27 cellular contexts compared by ENCODE assay signal in the genomic region with DNA sequence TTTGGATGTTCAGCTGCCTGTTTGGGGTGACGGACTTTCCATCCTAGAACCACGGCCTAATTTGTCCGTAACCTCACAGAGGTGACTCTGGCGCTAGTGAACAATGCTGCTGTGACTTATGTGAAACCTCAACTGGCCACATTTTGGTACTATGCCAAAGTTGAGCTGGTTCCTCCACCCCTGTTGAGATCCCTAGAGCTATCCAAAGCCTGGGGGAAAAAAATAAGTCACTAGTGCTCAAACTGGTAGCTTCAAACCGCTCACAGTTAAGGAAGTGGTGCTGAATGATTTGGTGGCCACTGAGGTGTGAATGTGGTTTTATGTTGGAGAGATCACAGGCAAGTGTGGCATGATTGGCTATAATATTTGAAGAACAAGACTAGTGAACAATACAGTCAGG. TPM values are rescaled to one million over a fixed set of nuclear protein-coding genes. Genes with fewer than 3 reads are reported as not detected.
DNase-seq lines count a peak whose midpoint lies in the region; ATAC-seq and TF ChIP-seq lines count a peak whose summit lies in the region.
"Had no signal": no experiment of that assay in that cellular context is flagged by ENCODE, and none has a peak within 500 bp of the region (broad histone marks: within the 10 kb centered on the region; RNA-seq: fewer than 3 reads in every experiment).

No MANE protein-coding gene starts in this region.

- no peak overlapping the region for H2AK9ac ChIP-seq in IMR-90 (replicated peaks; ENCODE audit: low read depth, low read length, poor library complexity)

- no peak overlapping the region for H2BK5ac ChIP-seq in IMR-90 (ENCODE audit: low read depth, low read length, poor library complexity, severe bottlenecking)

- no peaks in the 10 kb centered on the region for H3K4me1 ChIP-seq in IMR-90 (ENCODE audit: control insufficient read depth, insufficient read depth, low read length)
- H3K4me1 ChIP-seq: thyroid gland had no signal

- no peak overlapping the region for H3K4ac ChIP-seq in IMR-90 (ENCODE audit: low read depth, low read length)

- no peak for TF ChIP-seq RAD21 in IMR-90 (IDR thresholded peaks at IDR 0.05; ENCODE audit: low read length)

- no peak overlapping the region for H3K9ac ChIP-seq in IMR-90 (ENCODE audit: low read depth, low read length)

- no peak overlapping the region for H3K56ac ChIP-seq in IMR-90 (ENCODE audit: extremely low read depth, insufficient read depth, low read length)

- BruUV-seq in IMR-90 (replicated peaks; lab: Mats Ljungman, UMichigan) = no TSS peak

- ATAC-seq in IMR-90 (ENCODE audit: low read depth) = no peak
- peak; percentile 76 to 88 for ATAC-seq in stimulated activated naive B cell treated with anti-CD40 and anti-IgM and Interleukin-4, amounts not matched to agents 10 μg/mL and 1 μg/mL and 100 μg/mL, for 72 hours (replicated peaks)
- ATAC-seq: HCT116; left colon; naive thymus-derived CD4-positive, alpha-beta T cell; right cardiac atrium; SK-N-SH treated with all-trans-retinoic acid at 6 μM for 48 hours had no signal

- no peak overlapping the region for H2AFZ ChIP-seq in IMR-90 (replicated peaks; ENCODE audit: low read length, poor library complexity)

- TF ChIP-seq CTCF in IMR-90 (conservative IDR thresholded peaks at IDR 0.05; ENCODE audit: low read depth, low read length) = no peak

- no peaks in the 10 kb centered on the region for H3K9me3 Mint-ChIP-seq in immature natural killer cell
- H3K9me3 Mint-ChIP-seq in stimulated activated naive B cell treated with anti-CD40 and anti-IgM and Interleukin-4, amounts not matched to agents 10 μg/mL and 1 μg/mL and 100 μg/mL, for 72 hours = peaks cover 0 to 1% of the 10 kb centered on the region in 2 donors
- H3K9me3 Mint-ChIP-seq: activated T-helper 2 cell treated with anti-CD3 and anti-CD28 coated beads, Interferon-gamma antibody, Interleukin-2, Interleukin-4, amounts not matched to agents 10 μg/mL and 5 μg/mL and 100 μg/mL, durations not matched to agents 14 hours and 24 hours and 36 hours; CD4-positive, alpha-beta T cell; stimulated activated naive CD8-positive, alpha-beta T cell treated with anti-CD3 and anti-CD28 coated beads, Interleukin-15, Interleukin-2, amounts not matched to agents 100 ng/mL and 50 ng/mL, for 24 hours; T-helper 2 cell treated with Interferon-gamma antibody and Interleukin-4, amounts not matched to agents 5 μg/mL and 100 μg/mL, for 36 hours had no signal

- no peak overlapping the region for H4K5ac ChIP-seq in IMR-90 (ENCODE audit: low read depth, low read length)

- H3K79me1 ChIP-seq in IMR-90 (ENCODE audit: low read depth in 1 of 2, low read length in 2 of 2) = no peaks in the 10 kb centered on the region

- H4K8ac ChIP-seq in IMR-90 (ENCODE audit: low read depth in 2 of 2, low read length in 2 of 2) = no peak overlapping the region

- H2BK120ac ChIP-seq in IMR-90 (ENCODE audit: low read depth, low read length) = no peak overlapping the region

- in situ Hi-C loops in IMR-90 (cut with MboI; ENCODE audit: low sequenced_read_pairs) = no loop called here

- no peaks in the 10 kb centered on the region for H4K20me1 ChIP-seq in IMR-90 (ENCODE audit: insufficient read depth, low read length)

- no peak for DNase-seq in IMR-90
- DNase-seq in RPMI7951 (ENCODE audit: low read depth) = peak; percentile 30
- peak in 1 of 3 donors; percentile 11 for DNase-seq in immature natural killer cell
- DNase-seq in stimulated activated naive B cell treated with anti-CD40 and anti-IgM and Interleukin-4, amounts not matched to agents 10 μg/mL and 1 μg/mL and 100 μg/mL, for 72 hours = peak; percentile 21
- DNase-seq in activated effector memory CD4-positive, alpha-beta T cell treated with Interleukin-2 at 50 U/mL for 16 hours = no peak
- no peak for DNase-seq in activated effector memory CD4-positive, alpha-beta T cell treated with anti-CD3 and anti-CD28 coated beads, Interleukin-2, amount 50 U/mL, for 16 hours
- no peak for DNase-seq in SKM-1 treated with dmso at 0.1 percent for 144 hours (lab: John Stamatoyannopoulos, UW; ENCODE audit: unreplicated experiment)
- DNase-seq: activated CD4-positive, alpha-beta T cell treated with anti-CD3 and anti-CD28 coated beads, Interleukin-2, amount 50 U/mL, for 48 hours; activated CD8-positive, alpha-beta memory T cell treated with anti-CD3 and anti-CD28 coated beads, Interleukin-2, amount 50 U/mL, for 48 hours; brain microvascular endothelial cell; CD4-positive, alpha-beta T cell; EL; head of caudate nucleus; left colon; naive thymus-derived CD4-positive, alpha-beta T cell; NCI-H146; NCI-H510A treated with DMSO at 0.1 percent for 48 hours; ovary; right cardiac atrium; stimulated activated CD4-positive, alpha-beta T cell treated with anti-CD3 and anti-CD28 coated beads, Interleukin-12 subunit alpha, Interleukin-12 subunit beta, amount 100 ng/mL, for 4 hours; stimulated activated CD4-positive, alpha-beta T cell treated with anti-CD3 and anti-CD28 coated beads, Interleukin-4, amount 100 ng/mL, for 24 hours; thyroid gland had no signal

- H3K36me3 ChIP-seq in IMR-90 (ENCODE audit: control insufficient read depth, insufficient read depth, low read length) = no peaks in the 10 kb centered on the region
- H3K36me3 ChIP-seq: brain microvascular endothelial cell, ovary, thyroid gland had no signal

- no peak overlapping the region for H3K18ac ChIP-seq in IMR-90 (ENCODE audit: low read depth, low read length)

- H3K4me1 Mint-ChIP-seq in immature natural killer cell = peaks cover 7 to 14% of the 10 kb centered on the region in 2 donors
- peaks cover 9% of the 10 kb centered on the region in 2 donors for H3K4me1 Mint-ChIP-seq in stimulated activated naive B cell treated with anti-CD40 and anti-IgM and Interleukin-4, amounts not matched to agents 10 μg/mL and 1 μg/mL and 100 μg/mL, for 72 hours

- no peak overlapping the region for H2BK20ac ChIP-seq in IMR-90 (ENCODE audit: low read depth, low read length)

- CTCF ChIA-PET in IMR-90 (lab: Yijun Ruan, JAX) = interaction anchor here (0.6 kb wide), 1 partner anchor 106 kb away, joined by 3 read pairs; no protein-coding TSS in a partner anchor

- no peak overlapping the region for H2AK5ac ChIP-seq in IMR-90 (ENCODE audit: low read depth, low read length)

- no peaks in the 10 kb centered on the region for H3K9me3 ChIP-seq in IMR-90 (ENCODE audit: control insufficient read depth, insufficient read depth, low read length)
- H3K9me3 ChIP-seq: ovary, thyroid gland had no signal

- no peak overlapping the region for H4K91ac ChIP-seq in IMR-90 (ENCODE audit: insufficient read depth, low read depth, low read length)

- peak overlapping the region in 4 of 5 donors; percentile 28 to 51 (median 37) for H3K4me3 Mint-ChIP-seq in immature natural killer cell
- H3K4me3 Mint-ChIP-seq in stimulated activated naive B cell treated with anti-CD40 and anti-IgM and Interleukin-4, amounts not matched to agents 10 μg/mL and 1 μg/mL and 100 μg/mL, for 72 hours = no peak overlapping the region
- H3K4me3 Mint-ChIP-seq: CD4-positive, alpha-beta T cell; naive thymus-derived CD4-positive, alpha-beta T cell; stimulated activated naive CD8-positive, alpha-beta T cell treated with anti-CD3 and anti-CD28 coated beads, Interleukin-15, Interleukin-2, amounts not matched to agents 100 ng/mL and 50 ng/mL, for 24 hours; T-helper 2 cell treated with Interferon-gamma antibody and Interleukin-4, amounts not matched to agents 5 μg/mL and 100 μg/mL, for 36 hours had no signal

- H3K9me1 ChIP-seq in IMR-90 (ENCODE audit: insufficient read depth, low read length) = no peaks in the 10 kb centered on the region; the same call in 1 of the 2 replicates

- intact Hi-C loops in IMR-90 (cut with micrococcal nuclease) = no loop called here

- H3K4me2 ChIP-seq in IMR-90 (ENCODE audit: low read depth, low read length) = no peak overlapping the region

- H3K27ac Mint-ChIP-seq in immature natural killer cell = peak overlapping the region in 1 of 6 donors; percentile 48
- no peak overlapping the region for H3K27ac Mint-ChIP-seq in stimulated activated naive B cell treated with anti-CD40 and anti-IgM and Interleukin-4, amounts not matched to agents 10 μg/mL and 1 μg/mL and 100 μg/mL, for 72 hours
- H3K27ac Mint-ChIP-seq: activated T-helper 2 cell treated with anti-CD3 and anti-CD28 coated beads, Interferon-gamma antibody, Interleukin-2, Interleukin-4, amounts not matched to agents 10 μg/mL and 5 μg/mL and 100 μg/mL, durations not matched to agents 14 hours and 24 hours and 36 hours; CD4-positive, alpha-beta T cell; naive thymus-derived CD4-positive, alpha-beta T cell; stimulated activated naive CD8-positive, alpha-beta T cell treated with anti-CD3 and anti-CD28 coated beads, Interleukin-15, Interleukin-2, amounts not matched to agents 100 ng/mL and 50 ng/mL, for 24 hours; T-helper 2 cell treated with Interferon-gamma antibody and Interleukin-4, amounts not matched to agents 5 μg/mL and 100 μg/mL, for 36 hours had no signal

- WGBS in IMR-90 (ENCODE audit: extremely low coverage in 2 of 2, insufficient read length in 1 of 2), 2 experiments = 81% methylated on average over 3 of the region's 5 CpGs; no CpG with 5 or more reads in 1 of the 2 experiments

- no peak overlapping the region for H3K27ac ChIP-seq in IMR-90 (ENCODE audit: insufficient read depth, low read length)
- H3K27ac ChIP-seq: brain microvascular endothelial cell, ovary, thyroid gland had no signal

- POLR2A ChIA-PET in IMR-90 (lab: Charles Lee; ENCODE audit: unreplicated experiment) = interaction anchor here (0.6 kb wide), 1 partner anchor 156 kb away, joined by 6 read pairs; no protein-coding TSS in a partner anchor

- peak overlapping the region; percentile 56 for H3K23ac ChIP-seq in IMR-90 (ENCODE audit: low read depth, low read length)

- no peak overlapping the region for H3K4me3 ChIP-seq in IMR-90 (ENCODE audit: insufficient read depth, low read depth, low read length)
- H3K4me3 ChIP-seq: ovary, thyroid gland had no signal

- no peak for TF ChIP-seq POLR2A in IMR-90 (IDR thresholded peaks at IDR 0.05; ENCODE audit: low read depth, low read length)

- H3K14ac ChIP-seq in IMR-90 (replicated peaks; ENCODE audit: low read depth, low read length) = no peak overlapping the region

- H3K27me3 Mint-ChIP-seq in immature natural killer cell (ENCODE audit: low read depth in 3 of 3) = peaks cover 4 to 6% (median 5%) of the 10 kb centered on the region in 3 donors
- peaks cover 30 to 54% of the 10 kb centered on the region in 2 donors for H3K27me3 Mint-ChIP-seq in stimulated activated naive B cell treated with anti-CD40 and anti-IgM and Interleukin-4, amounts not matched to agents 10 μg/mL and 1 μg/mL and 100 μg/mL, for 72 hours

- peaks cover 33% of the 10 kb centered on the region for H3K27me3 ChIP-seq in IMR-90 (ENCODE audit: control insufficient read depth, insufficient read depth, low read length)
- H3K27me3 ChIP-seq: brain microvascular endothelial cell, ovary, thyroid gland had no signal

- dilution Hi-C loops in IMR-90 (cut with HindIII; ENCODE audit: low sequenced_read_pairs, unreplicated experiment) = no loop called here

- H3K36me3 Mint-ChIP-seq in immature natural killer cell = no peaks in the 10 kb centered on the region
- no peaks in the 10 kb centered on the region for H3K36me3 Mint-ChIP-seq in stimulated activated naive B cell treated with anti-CD40 and anti-IgM and Interleukin-4, amounts not matched to agents 10 μg/mL and 1 μg/mL and 100 μg/mL, for 72 hours
- H3K36me3 Mint-ChIP-seq: naive thymus-derived CD4-positive, alpha-beta T cell had no signal

- H2BK15ac ChIP-seq in IMR-90 (ENCODE audit: low read depth, low read length) = no peak overlapping the region

RNA-seq across cellular contexts. Expression of gene TUBG2, which starts 11.3 kb away (rescaled TPM):
- 3.3 and 3.6 TPM in 2 replicates for total RNA-seq in IMR-90 (2012; rRNA removed)
- polyA plus RNA-seq in IMR-90 (2012; rRNA removed) (19.4 and 24.6 TPM in 2 replicates), immature natural killer cell (1 to 10 TPM; 1.3 to 4.0 (median 3.4) TPM)
- polyA plus RNA-seq in IMR-90 (2012; cell fraction: cytosol; rRNA removed) = 12.0 and 21.3 TPM in 2 replicates
- polyA plus RNA-seq in IMR-90 (2012; cell fraction: nucleus; rRNA removed; ENCODE audit: low replicate concordance) = 102 and 132 TPM in 2 replicates
- total RNA-seq in RPMI7951 (2014; rRNA removed; shearing (Covaris generic)) = 19.9 and 21.6 TPM in 2 replicates

RNA-seq across cellular contexts. Expression of gene PLEKHH3, which starts 29.0 kb away (rescaled TPM):
- 2.5 and 2.9 TPM in 2 replicates for total RNA-seq in IMR-90 (2012; rRNA removed)
- polyA plus RNA-seq in IMR-90 (2012; rRNA removed) = 10.5 and 13.2 TPM in 2 replicates
- 10.2 and 13.4 TPM in 2 replicates for polyA plus RNA-seq in IMR-90 (2012; cell fraction: cytosol; rRNA removed)
- 19.1 and 48.9 TPM in 2 replicates for polyA plus RNA-seq in IMR-90 (2012; cell fraction: nucleus; rRNA removed; ENCODE audit: low replicate concordance)
- total RNA-seq in RPMI7951 (2014; rRNA removed; shearing (Covaris generic)) = 9.9 and 12.5 TPM in 2 replicates
- polyA plus RNA-seq in immature natural killer cell = not detected
- polyA plus RNA-seq: naive thymus-derived CD4-positive, alpha-beta T cell had no signal

RNA-seq across cellular contexts. Expression of gene CCR10, which starts 33.9 kb away (rescaled TPM):
- 0.36 and 0.56 TPM in 2 replicates for total RNA-seq in IMR-90 (2012; rRNA removed)
- 2.4 and 3.0 TPM in 2 replicates for polyA plus RNA-seq in IMR-90 (2012; rRNA removed)
- polyA plus RNA-seq in IMR-90 (2012; cell fraction: cytosol; rRNA removed) = 2.4 and 5.9 TPM in 2 replicates
- polyA plus RNA-seq in IMR-90 (2012; cell fraction: nucleus; rRNA removed; ENCODE audit: low replicate concordance) = 6.1 and 16.6 TPM in 2 replicates
- 1.4 and 2.0 TPM in 2 replicates for total RNA-seq in RPMI7951 (2014; rRNA removed; shearing (Covaris generic))
- polyA plus RNA-seq in immature natural killer cell = under 1 TPM in 2 of 3 donors, not detected in 1; 0.17 to 0.26 TPM

RNA-seq across cellular contexts. Expression of gene CNTNAP1, which starts 34.6 kb away (rescaled TPM):
- total RNA-seq in IMR-90 (2012; rRNA removed) = 10.6 and 12.2 TPM in 2 replicates
- polyA plus RNA-seq in IMR-90 (2012; rRNA removed) = 72.2 and 77.0 TPM in 2 replicates
- 58.1 and 68.2 TPM in 2 replicates for polyA plus RNA-seq in IMR-90 (2012; cell fraction: cytosol; rRNA removed)
- 165 and 241 TPM in 2 replicates for polyA plus RNA-seq in IMR-90 (2012; cell fraction: nucleus; rRNA removed; ENCODE audit: low replicate concordance)
- total RNA-seq in RPMI7951 (2014; rRNA removed; shearing (Covaris generic)) = 9.6 and 10.2 TPM in 2 replicates
- under 1 TPM in 1 of 3 donors, not detected in 2; 0.73 TPM for polyA plus RNA-seq in immature natural killer cell

RNA-seq across cellular contexts. Expression of gene TUBG1, which starts 38.3 kb away (rescaled TPM):
- total RNA-seq in IMR-90 (2012; rRNA removed) = 38.9 and 42.5 TPM in 2 replicates
- polyA plus RNA-seq in IMR-90 (2012; rRNA removed) = 93.8 and 94.5 TPM in 2 replicates
- 39.9 and 84.1 TPM in 2 replicates for polyA plus RNA-seq in IMR-90 (2012; cell fraction: cytosol; rRNA removed)
- 47.0 and 75.2 TPM in 2 replicates for polyA plus RNA-seq in IMR-90 (2012; cell fraction: nucleus; rRNA removed; ENCODE audit: low replicate concordance)
- total RNA-seq in RPMI7951 (2014; rRNA removed; shearing (Covaris generic)) = 128 and 148 TPM in 2 replicates
- polyA plus RNA-seq in immature natural killer cell = 10 to 100 TPM in 2 of 3 donors, 1 to 10 TPM in 1; 6.0 to 16.9 (median 10.9) TPM

Comparison
In these comparisons a context has a peak if more than half of its experiments do, and no peak if none do; other contexts are left out.
1. DNase-seq: peak in RPMI7951 (single experiment) and stimulated activated naive B cell treated with anti-CD40 and anti-IgM and Interleukin-4, amounts not matched to agents 10 μg/mL and 1 μg/mL and 100 μg/mL, for 72 hours (single experiment); none in IMR-90 (single experiment), activated effector memory CD4-positive, alpha-beta T cell treated with Interleukin-2 at 50 U/mL for 16 hours (single experiment), activated effector memory CD4-positive, alpha-beta T cell treated with anti-CD3 and anti-CD28 coated beads, Interleukin-2, amount 50 U/mL, for 16 hours (single experiment) and SKM-1 treated with dmso at 0.1 percent for 144 hours (single experiment).
2. H3K4me3 Mint-ChIP-seq: peak in immature natural killer cell (4 of 5); none in stimulated activated naive B cell treated with anti-CD40 and anti-IgM and Interleukin-4, amounts not matched to agents 10 μg/mL and 1 μg/mL and 100 μg/mL, for 72 hours (0 of 2).